In the genomic region with DNA sequence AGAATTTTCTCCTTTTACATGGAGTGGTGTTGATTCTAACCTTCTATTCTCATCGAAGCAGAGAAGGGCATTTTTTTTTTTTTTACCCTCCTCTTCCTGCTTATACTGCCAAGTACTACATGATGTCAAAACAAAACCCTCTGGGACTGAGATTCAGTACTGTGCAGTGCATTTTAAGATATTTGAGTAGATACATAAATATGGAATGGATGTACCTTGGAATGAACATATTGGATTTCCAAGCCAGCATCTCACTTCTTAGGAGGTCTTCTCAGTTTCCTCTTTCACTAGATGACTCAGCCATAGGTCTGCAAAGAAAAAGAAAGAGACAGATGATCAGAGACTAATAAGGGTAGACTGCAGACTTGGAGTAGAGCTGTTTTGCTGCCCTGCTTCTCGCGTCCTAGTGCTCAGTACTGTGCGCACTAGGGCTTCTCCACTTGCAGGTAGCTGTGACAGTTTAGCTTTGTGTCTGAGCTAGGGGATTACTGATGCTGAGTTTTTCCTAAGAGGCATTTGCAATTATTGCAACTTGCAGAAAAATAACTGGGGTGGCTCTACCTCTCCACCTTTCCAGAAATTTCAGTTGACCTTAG, we compare ENCODE assay signal across 22 cellular contexts. TPM values are rescaled to one million over a fixed set of nuclear protein-coding genes. Genes with fewer than 3 reads are reported as not detected.
DNase-seq lines count a peak whose midpoint lies in the region; ATAC-seq lines count a peak whose summit lies in the region.
"Had no signal": no experiment of that assay in that cellular context is flagged by ENCODE, and none has a peak within 500 bp of the region (broad histone marks: within the 10 kb centered on the region; RNA-seq: fewer than 3 reads in every experiment).

No MANE protein-coding gene starts in this region.

- no peaks in the 10 kb centered on the region for H3K9me3 ChIP-seq in SJSA1 (replicated peaks)
- H3K9me3 ChIP-seq in skeletal muscle satellite cell (replicated peaks; ENCODE audit: low read length) = no peaks in the 10 kb centered on the region
- H3K9me3 ChIP-seq: heart left ventricle, upper lobe of left lung had no signal

- in situ Hi-C loops in G401 (cut with HindIII; ENCODE audit: low sequenced_read_pairs) = no loop called here

- H3K4me2 ChIP-seq in skeletal muscle satellite cell (ENCODE audit: low read length) = peak overlapping the region; percentile 40

- no peak for ATAC-seq in HG03025 (IDR thresholded peaks at IDR 0.05; ENCODE audit: low FRiP score, unreplicated experiment)
- ATAC-seq: activated T-cell treated with anti-CD3 and anti-CD28 coated beads, Interleukin-2, amount 50 U/mL, for 72 hours; heart left ventricle had no signal

- DNase-seq in NCI-H1092 treated with DMSO at 0.1 percent for 48 hours (lab: John Stamatoyannopoulos, UW) (peak; percentile 37), NCI-H1092 (lab: John Stamatoyannopoulos, UW) (no peak), SJSA1 (ENCODE audit: low read depth in 1 of 2, low spot score in 2 of 2) (peak in 1 of 2 experiments; percentile 47), fibroblast of peridontal ligament (ENCODE audit: extremely low read depth) (peak; percentile 47), G401 (ENCODE audit: low spot score) (no peak)
- no peak for DNase-seq in central memory CD4-positive, alpha-beta T cell
- DNase-seq: activated CD4-positive, alpha-beta memory T cell treated with anti-CD3 and anti-CD28 coated beads for 36 hours; activated T-cell treated with anti-CD3 and anti-CD28 coated beads, Interleukin-2, amount 50 U/mL, for 72 hours; heart left ventricle; islet precursor cell; midbrain; NCI-H1105; NCI-H510A; nucleus accumbens; stimulated activated naive B cell treated with anti-CD40 and anti-IgM and Interleukin-4, amounts not matched to agents 10 μg/mL and 1 μg/mL and 100 μg/mL, for 72 hours; upper lobe of left lung had no signal

- H3K27me3 ChIP-seq in SJSA1 (replicated peaks) (no peaks in the 10 kb centered on the region), skeletal muscle satellite cell (ENCODE audit: control insufficient read depth, insufficient read depth, low read length) (no peaks in the 10 kb centered on the region)
- H3K27me3 ChIP-seq: heart left ventricle, upper lobe of left lung had no signal

- H3K36me3 ChIP-seq in SJSA1 = no peaks in the 10 kb centered on the region
- H3K36me3 ChIP-seq in skeletal muscle satellite cell (ENCODE audit: insufficient read depth, low read length) = no peaks in the 10 kb centered on the region
- H3K36me3 ChIP-seq: heart left ventricle, upper lobe of left lung had no signal

- H3K4me3 ChIP-seq in SJSA1 (no peak overlapping the region), skeletal muscle satellite cell (ENCODE audit: low read length) (no peak overlapping the region)
- H3K4me3 ChIP-seq: heart left ventricle, skin epidermis, upper lobe of left lung had no signal

- H3K4me1 ChIP-seq in SJSA1 (replicated peaks) = peaks cover 39% of the 10 kb centered on the region
- H3K4me1 ChIP-seq in skeletal muscle satellite cell (ENCODE audit: control insufficient read depth, insufficient read depth, low read length) = peaks cover 18% of the 10 kb centered on the region
- H3K4me1 ChIP-seq: heart left ventricle had no signal

- H3K9ac ChIP-seq in skeletal muscle satellite cell (ENCODE audit: low read depth, low read length) = no peak overlapping the region

- peak overlapping the region; percentile 86 for H3K27ac ChIP-seq in SJSA1
- H3K27ac ChIP-seq: heart left ventricle, skin epidermis had no signal

RNA-seq across cellular contexts. Expression of gene TPH2, which starts 20.4 kb away (rescaled TPM):
- total RNA-seq in SJSA1 (2014; rRNA removed; shearing (Covaris generic)) = 0.11 TPM in 1 of 2 replicates, not detected in the other
- not detected in 2 replicates for total RNA-seq in skeletal muscle satellite cell (2012; rRNA removed)
- total RNA-seq in G401 (2014; rRNA removed; shearing (Covaris generic)) = not detected in 2 replicates
- total RNA-seq: activated CD4-positive, alpha-beta memory T cell treated with anti-CD3 and anti-CD28 coated beads for 36 hours; activated T-cell treated with anti-CD3 and anti-CD28 coated beads, Interleukin-2, amount 50 U/mL, for 72 hours; chondrocyte; endothelial cell of umbilical vein; SK-MEL-5 had no signal

Comparison
In these comparisons a context has a peak if more than half of its experiments do, and no peak if none do; other contexts are left out.
1. DNase-seq: peak in NCI-H1092 treated with DMSO at 0.1 percent for 48 hours (single experiment) and fibroblast of peridontal ligament (single experiment); none in NCI-H1092 (single experiment), central memory CD4-positive, alpha-beta T cell (single experiment) and G401 (single experiment).